16 cellular contexts compared by ENCODE assay signal in the genomic region with DNA sequence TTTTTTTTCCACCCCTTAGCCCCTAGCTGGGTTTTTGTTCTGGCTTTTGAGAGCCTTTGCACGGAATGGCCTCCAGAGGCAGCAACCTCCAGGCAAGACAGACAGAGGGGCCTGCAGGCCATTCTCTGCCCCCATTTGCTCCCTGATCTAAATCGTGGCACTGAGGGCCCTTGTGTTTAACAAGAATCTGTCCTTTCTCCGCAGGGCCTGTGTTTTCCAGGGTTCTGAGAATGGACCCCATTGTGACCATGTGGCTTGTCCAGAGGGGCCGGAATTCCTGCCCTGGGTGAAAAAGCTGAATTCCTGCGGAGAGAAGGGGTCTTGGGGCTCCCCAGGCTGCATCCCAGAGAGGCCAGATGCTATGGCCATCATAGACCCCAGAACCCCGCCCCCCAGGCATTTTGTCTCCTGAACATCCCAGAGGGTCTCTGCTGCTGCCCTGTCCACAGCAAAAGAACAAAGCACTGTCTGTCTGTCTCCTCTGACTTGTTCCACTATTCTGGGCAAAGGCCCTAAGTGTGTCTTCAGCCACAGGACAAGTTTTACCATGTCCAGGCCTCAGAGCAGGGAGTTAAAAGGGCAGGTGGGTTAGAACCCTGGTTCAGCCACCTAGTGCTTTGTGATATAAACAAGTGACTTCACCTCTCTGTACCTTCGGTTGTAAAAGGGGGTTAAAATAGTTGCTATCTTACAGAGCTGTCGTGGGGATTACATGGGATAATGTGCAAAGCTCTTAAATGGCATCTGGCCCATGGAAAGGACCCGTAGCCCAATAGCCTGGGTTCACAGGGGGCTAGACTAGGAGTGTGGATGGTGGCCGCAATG.
DNase-seq lines count a peak whose midpoint lies in the region; ATAC-seq, FAIRE-seq and TF ChIP-seq lines count a peak whose summit lies in the region.
"Had no signal": no experiment of that assay in that cellular context is flagged by ENCODE, and none has a peak within 500 bp of the region (broad histone marks: within the 10 kb centered on the region; RNA-seq: fewer than 3 reads in every experiment).

No MANE protein-coding gene starts in this region.

- H3K27me3 Mint-ChIP-seq in T-helper 17 cell: no peaks in the 10 kb centered on the region

- H3K27ac Mint-ChIP-seq in T-helper 17 cell: no peak overlapping the region

- no peak for DNase-seq in cardiac muscle cell (ENCODE audit: low read depth in 1 of 2, low spot score in 1 of 2)
- DNase-seq in cardiac septum (ENCODE audit: low spot score): no peak
- no peak for DNase-seq in bronchial epithelial cell (ENCODE audit: low read depth)
- DNase-seq in keratinocyte (ENCODE audit: low read depth, low spot score): no peak
- DNase-seq in islet precursor cell: no peak
- DNase-seq in T-helper 17 cell: no peak
- DNase-seq: activated CD8-positive, alpha-beta T cell treated with anti-CD3 and anti-CD28 coated beads, Interleukin-2, amount 10 ng/mL, durations not matched to agents 7 days and 5 days; Calu3; MG63; NCI-H2107 had no signal

- H3K4me3 ChIP-seq in cardiac muscle cell: no peak overlapping the region
- no peak overlapping the region for H3K4me3 ChIP-seq in bronchial epithelial cell (ENCODE audit: low read depth, low read length)
- H3K4me3 ChIP-seq in keratinocyte (ENCODE audit: control insufficient read depth in 2 of 3, extremely low read depth in 1 of 3, insufficient read depth in 2 of 3, low read depth in 1 of 3, low read length in 3 of 3): no peak overlapping the region
- H3K4me3 ChIP-seq: breast epithelium, MG63, SJSA1, smooth muscle cell had no signal

- H3K36me3 ChIP-seq in cardiac muscle cell: no peaks in the 10 kb centered on the region
- H3K36me3 ChIP-seq in bronchial epithelial cell (ENCODE audit: control insufficient read depth, insufficient read depth, low read length): peaks cover 10% of the 10 kb centered on the region
- H3K36me3 ChIP-seq in keratinocyte (ENCODE audit: control insufficient read depth in 2 of 2, extremely low read depth in 1 of 2, insufficient read depth in 2 of 2, low read length in 2 of 2): peaks cover 23 to 35% of the 10 kb centered on the region in 2 experiments
- H3K36me3 ChIP-seq: breast epithelium, MG63, SJSA1 had no signal

- H3K79me2 ChIP-seq in keratinocyte (ENCODE audit: control insufficient read depth, insufficient read depth, low read length): peaks cover 26% of the 10 kb centered on the region

- dilution Hi-C loops in keratinocyte (cut with MboI; ENCODE audit: extremely low pct_ligation_motif_present, low sequenced_read_pairs): no loop called here

- no peaks in the 10 kb centered on the region for H3K36me3 Mint-ChIP-seq in T-helper 17 cell (ENCODE audit: low read depth)

- H3K9me1 ChIP-seq in keratinocyte (ENCODE audit: control insufficient read depth, extremely low read depth, insufficient read depth, low read length): peaks cover 4% of the 10 kb centered on the region

- H3K4me3 Mint-ChIP-seq in T-helper 17 cell: no peak overlapping the region
- H3K4me3 Mint-ChIP-seq: activated CD8-positive, alpha-beta T cell treated with anti-CD3 and anti-CD28 coated beads, Interleukin-2, amount 10 ng/mL, durations not matched to agents 7 days and 5 days had no signal

- H3K9me3 ChIP-seq in cardiac muscle cell (ENCODE audit: low read depth): no peaks in the 10 kb centered on the region
- H3K9me3 ChIP-seq in keratinocyte (ENCODE audit: control insufficient read depth, low read depth, low read length): no peaks in the 10 kb centered on the region
- peaks cover 2% of the 10 kb centered on the region for H3K9me3 ChIP-seq in T-helper 17 cell (ENCODE audit: control insufficient read depth, low read length, poor library complexity, severe bottlenecking)
- H3K9me3 ChIP-seq: breast epithelium, MG63, SJSA1 had no signal

- no peak overlapping the region for H3K4me2 ChIP-seq in keratinocyte (ENCODE audit: control insufficient read depth, extremely low read depth, insufficient read depth, low read depth, low read length)
- H3K4me2 ChIP-seq: smooth muscle cell had no signal

- no peaks in the 10 kb centered on the region for H4K20me1 ChIP-seq in keratinocyte (ENCODE audit: control insufficient read depth, extremely low read depth, insufficient read depth, low read length)

- FAIRE-seq in bronchial epithelial cell (lab: Jason Lieb, UNC) (no peak), keratinocyte (lab: Jason Lieb, UNC) (no peak)
- FAIRE-seq: endothelial cell of umbilical vein had no signal

- intact Hi-C loops in cardiac septum (cut with DNase I): no loop called here

- peaks cover 16% of the 10 kb centered on the region for H3K4me1 Mint-ChIP-seq in T-helper 17 cell

- H3K9ac ChIP-seq in keratinocyte (ENCODE audit: control insufficient read depth, extremely low read depth, insufficient read depth, low read length): no peak overlapping the region

- H2AFZ ChIP-seq in keratinocyte (ENCODE audit: control insufficient read depth, low read length): no peak overlapping the region

- TF ChIP-seq CTCF in cardiac muscle cell (IDR thresholded peaks at IDR 0.05; ENCODE audit: low read depth, low read length) (peak; percentile 8), bronchial epithelial cell (IDR thresholded peaks at IDR 0.05; ENCODE audit: insufficient read depth, low read length, severe bottlenecking) (peak; percentile 2), keratinocyte (optimal IDR thresholded peaks at IDR 0.05 in 1 of 3, IDR thresholded peaks at IDR 0.05 in 1 of 3, conservative IDR thresholded peaks at IDR 0.05 in 1 of 3; ENCODE audit: extremely low read depth in 1 of 3, insufficient read depth in 2 of 3, low read length in 3 of 3) (peak in 2 of 3 experiments; percentile 13 to 15)

- H3K27ac ChIP-seq in cardiac muscle cell (peak overlapping the region; percentile 55), keratinocyte (ENCODE audit: control insufficient read depth, insufficient read depth, low read length) (no peak overlapping the region), temporal lobe (ENCODE audit: low read depth, low read length) (peak overlapping the region; percentile 100)
- H3K27ac ChIP-seq: breast epithelium, SJSA1 had no signal

- ATAC-seq in HG03025 (IDR thresholded peaks at IDR 0.05; ENCODE audit: low FRiP score, unreplicated experiment) (no peak), T-helper 17 cell (no peak)
- ATAC-seq: activated CD8-positive, alpha-beta T cell treated with anti-CD3 and anti-CD28 coated beads, Interleukin-2, amount 10 ng/mL, durations not matched to agents 7 days and 5 days had no signal

- H3K27me3 ChIP-seq in cardiac muscle cell (peaks cover 2% of the 10 kb centered on the region), bronchial epithelial cell (ENCODE audit: control insufficient read depth, insufficient read depth, low read length) (no peaks in the 10 kb centered on the region), keratinocyte (ENCODE audit: control insufficient read depth, extremely low read depth, insufficient read depth, low read length) (no peaks in the 10 kb centered on the region)
- H3K27me3 ChIP-seq: breast epithelium, MG63, SJSA1 had no signal

- H3K4me1 ChIP-seq in cardiac muscle cell (ENCODE audit: low read depth): no peaks in the 10 kb centered on the region
- peaks cover 48% of the 10 kb centered on the region for H3K4me1 ChIP-seq in keratinocyte (ENCODE audit: control insufficient read depth, extremely low read depth, insufficient read depth, low read length)
- H3K4me1 ChIP-seq: breast epithelium had no signal
